Comparison of ENCODE assay signal across 8 cellular contexts in genomic region chr20:41095110-41095969, GRCh38. TPM values are rescaled to one million over a fixed set of nuclear protein-coding genes. Genes with fewer than 3 reads are reported as not detected.
DNase-seq lines count a peak whose midpoint lies in the region; ATAC-seq and TF ChIP-seq lines count a peak whose summit lies in the region.

No MANE protein-coding gene starts in this region.

- CTCF ChIA-PET in AG04449 (lab: Yijun Ruan, JAX): interaction anchor here (0.7 to 17.5 kb wide), 32 partner anchors 8 to 316 kb away, joined by 3 to 439 read pairs (median 5); partner anchors contain the start of genes LPIN3 and PLCG1

- peaks cover 0 to 48% (median 15%) of the 10 kb centered on the region in 4 donors for H3K36me3 ChIP-seq in right lobe of liver

- TF ChIP-seq POLR2A in right lobe of liver (IDR thresholded peaks at IDR 0.05): no peak

- H3K4me1 ChIP-seq in right lobe of liver: peaks cover 0 to 22% (median 8%) of the 10 kb centered on the region in 4 donors

- no peak overlapping the region for H3K27ac ChIP-seq in right lobe of liver

- peak; percentile 77 to 86 (median 84) for ATAC-seq in right lobe of liver

- H3K27me3 ChIP-seq in right lobe of liver: no peaks in the 10 kb centered on the region

- intact Hi-C loops in right lobe of liver (cut with DNase I): loop anchor here (5.0 to 10.0 kb wide), 2 partner anchors 101 to 108 kb away; no protein-coding TSS in a partner anchor

- peak; percentile 67 for TF ChIP-seq CTCF in AG04449 (IDR thresholded peaks at IDR 0.05; ENCODE audit: insufficient read depth, low read length, missing control alignments)
- peak; percentile 55 for TF ChIP-seq CTCF in GM20000 (IDR thresholded peaks at IDR 0.05; ENCODE audit: extremely low read depth, missing control alignments)
- peak; percentile 76 to 90 (median 83) for TF ChIP-seq CTCF in right lobe of liver (IDR thresholded peaks at IDR 0.05)

- H3K9me3 ChIP-seq in right lobe of liver: no peaks in the 10 kb centered on the region

- POLR2A ChIA-PET in AG04449 (lab: Yijun Ruan, JAX): no interaction called here

- WGBS in right lobe of liver (ENCODE audit: insufficient coverage, low coverage, low lambda C conversion rate, missing lambda C conversion rate): 39% methylated on average over 7 of the region's 7 CpGs

- peak; percentile 14 for DNase-seq in AG04449 (ENCODE audit: low read depth, low spot score)
- DNase-seq in GM20000 (ENCODE audit: low spot score): peak; percentile 58
- DNase-seq in NCI-H345 treated with DMSO at 0.1 percent for 48 hours (lab: John Stamatoyannopoulos, UW; ENCODE audit: unreplicated experiment): peak; percentile 56
- DNase-seq in activated CD4-positive, alpha-beta T cell treated with anti-CD3 and anti-CD28 coated beads for 4 hours: peak; percentile 34 to 54
- peak; percentile 59 for DNase-seq in dedifferentiated amniotic fluid mesenchymal stem cell (ENCODE audit: extremely low spot score)
- DNase-seq in right lobe of liver: peak in 1 of 3 donors; percentile 30
- DNase-seq in stimulated activated CD8-positive, alpha-beta memory T cell treated with anti-CD3 and anti-CD28 coated beads, Interleukin-2, amount 100 ng/mL, for 1 hour (ENCODE audit: low read depth in 2 of 2): peak; percentile 24 to 29
- DNase-seq in NCI-H446 treated with DMSO at 0.1 percent for 48 hours (lab: John Stamatoyannopoulos, UW): no peak

- H3K4me3 ChIP-seq in AG04449 (ENCODE audit: low read depth, low read length) (no peak overlapping the region), right lobe of liver (no peak overlapping the region)

RNA-seq across cellular contexts. Expression of gene PLCG1, which starts 42.0 kb away (rescaled TPM):
- 10 to 100 TPM in 5 of 6 experiments, 1 to 10 TPM in 1; 9.5 to 22.6 (median 16.6) TPM for total RNA-seq in right lobe of liver
